15 cellular contexts compared by ENCODE assay signal in the genomic region with DNA sequence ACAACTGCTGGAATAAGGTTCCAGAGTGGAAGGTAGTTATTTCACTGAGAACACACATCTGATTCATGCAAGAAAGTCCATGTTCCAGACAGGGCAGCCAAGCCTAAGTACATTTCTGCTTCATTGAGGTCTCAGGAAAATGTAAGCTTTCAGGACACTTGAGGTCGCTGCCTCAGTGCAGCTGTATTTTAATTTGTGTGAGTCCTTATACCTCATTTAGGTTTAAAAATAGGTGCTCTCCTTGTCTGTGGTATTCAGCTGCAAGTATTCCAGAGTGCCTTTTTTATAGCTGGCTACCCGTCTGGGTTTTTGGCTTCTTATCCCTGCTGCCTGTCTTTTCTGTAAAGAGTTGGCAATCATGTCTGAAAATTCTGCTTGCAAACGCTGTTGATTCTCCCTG. TPM values are rescaled to one million over a fixed set of nuclear protein-coding genes. Genes with fewer than 3 reads are reported as not detected.
A peak's percentile ranks its signal among the peaks of the same experiment; 100 is the strongest.
DNase-seq lines count a peak whose midpoint lies in the region; TF ChIP-seq lines count a peak whose summit lies in the region.
"Had no signal": no experiment of that assay in that cellular context is flagged by ENCODE, and none has a peak within 500 bp of the region (broad histone marks: within the 10 kb centered on the region; RNA-seq: fewer than 3 reads in every experiment).

No MANE protein-coding gene starts in this region.

- H3K4me1 Mint-ChIP-seq in brain = no peaks in the 10 kb centered on the region

- peaks cover 9% of the 10 kb centered on the region for H3F3A ChIP-seq in DOHH2 (ENCODE audit: control insufficient read depth, insufficient read depth)

- H3K4me3 Mint-ChIP-seq in brain = peak overlapping the region in 1 of 5 experiments; percentile 51
- H3K4me3 Mint-ChIP-seq: HFFc6 had no signal

- H3K27ac Mint-ChIP-seq in brain = peak overlapping the region in 3 of 5 experiments; percentile 54 to 89 (median 87)
- H3K27ac Mint-ChIP-seq: HFFc6 had no signal

- intact Hi-C loops in posterior cingulate gyrus (cut with DNase I) = no loop called here

- peaks cover 12% of the 10 kb centered on the region; the same call in 1 of the 2 replicates for H3K9me3 ChIP-seq in DOHH2 (ENCODE audit: control insufficient read depth, insufficient read depth, low read length)
- peaks cover 6% of the 10 kb centered on the region for H3K9me3 ChIP-seq in MG63
- no peaks in the 10 kb centered on the region for H3K9me3 ChIP-seq in osteoblast (ENCODE audit: low read depth, low read length)
- H3K9me3 ChIP-seq: BE2C, testis had no signal

- no peaks in the 10 kb centered on the region for H3K36me3 Mint-ChIP-seq in brain

- H3K79me2 ChIP-seq in DOHH2 (ENCODE audit: control insufficient read depth, low read length) (no peaks in the 10 kb centered on the region), osteoblast (ENCODE audit: insufficient read depth, low read length) (no peaks in the 10 kb centered on the region)

- H3K27ac ChIP-seq in DOHH2 (ENCODE audit: low read depth, low read length) (peak overlapping the region; percentile 93), osteoblast (ENCODE audit: low read depth, low read length) (no peak overlapping the region)
- H3K27ac ChIP-seq: KMS-11, testis had no signal

- H3K27me3 ChIP-seq in DOHH2 (ENCODE audit: control insufficient read depth, low read length) = no peaks in the 10 kb centered on the region
- no peaks in the 10 kb centered on the region for H3K27me3 ChIP-seq in MG63
- H3K27me3 ChIP-seq in osteoblast (ENCODE audit: insufficient read depth, low read length) = no peaks in the 10 kb centered on the region
- H3K27me3 ChIP-seq: BE2C, testis had no signal

- H3K27me3 Mint-ChIP-seq in brain = no peaks in the 10 kb centered on the region

- H3K4me3 ChIP-seq in DOHH2 (ENCODE audit: low read length) (peak overlapping the region; percentile 67), MG63 (no peak overlapping the region), osteoblast (ENCODE audit: insufficient read depth, low read length) (no peak overlapping the region)
- H3K4me3 ChIP-seq: testis had no signal

- H3K4me1 ChIP-seq in DOHH2 (ENCODE audit: control insufficient read depth, low read length) (peaks cover 52% of the 10 kb centered on the region), osteoblast (ENCODE audit: insufficient read depth, low read length) (no peaks in the 10 kb centered on the region)
- H3K4me1 ChIP-seq: BE2C, testis had no signal

- no peak overlapping the region for H2AFZ ChIP-seq in osteoblast (ENCODE audit: low read length)

- peak overlapping the region; percentile 74 for H3K4me2 ChIP-seq in DOHH2 (ENCODE audit: low read length)
- H3K4me2 ChIP-seq in osteoblast (ENCODE audit: insufficient read depth, low read length) = no peak overlapping the region
- H3K4me2 ChIP-seq: KMS-11 had no signal

- peaks cover 15 to 31% (median 24%) of the 10 kb centered on the region in 5 experiments for H3K9me3 Mint-ChIP-seq in brain

- H3K36me3 ChIP-seq in DOHH2 (ENCODE audit: control insufficient read depth, low read length) (peaks cover 14% of the 10 kb centered on the region), MG63 (no peaks in the 10 kb centered on the region), osteoblast (ENCODE audit: insufficient read depth, low read length) (no peaks in the 10 kb centered on the region)
- H3K36me3 ChIP-seq: BE2C had no signal

- H4K20me1 ChIP-seq in DOHH2 (ENCODE audit: control insufficient read depth, insufficient read depth, low read depth, low read length) = no peaks in the 10 kb centered on the region
- no peaks in the 10 kb centered on the region for H4K20me1 ChIP-seq in osteoblast (ENCODE audit: insufficient read depth, low read length)

- H3K9me2 ChIP-seq in DOHH2 (replicated peaks; ENCODE audit: control insufficient read depth, low read length) = no peaks in the 10 kb centered on the region

- DNase-seq in NCI-H187 (lab: John Stamatoyannopoulos, UW) (peak; percentile 23 to 34), pons (ENCODE audit: low spot score) (peak; percentile 19), DMS 273 treated with DMSO at 0.1 percent for 48 hours (lab: John Stamatoyannopoulos, UW) (no peak), posterior cingulate gyrus (no peak), MG63 (no peak), osteoblast (ENCODE audit: insufficient read length, low spot score, missing footprints) (no peak)
- DNase-seq: activated CD4-positive, alpha-beta T cell treated with anti-CD3 and anti-CD28 coated beads for 1 hour; BE2C; GF-D8; HFFc6; NCI-H510A treated with DMSO at 0.1 percent for 48 hours; testis had no signal

- TF ChIP-seq CTCF in DOHH2 (IDR thresholded peaks at IDR 0.05; ENCODE audit: low read depth, low read length, poor library complexity, severe bottlenecking) = no peak
- no peak for TF ChIP-seq CTCF in brain (conservative IDR thresholded peaks at IDR 0.05)
- no peak for TF ChIP-seq CTCF in osteoblast (IDR thresholded peaks at IDR 0.05; ENCODE audit: extremely low read depth, low read depth, low read length)

RNA-seq across cellular contexts. Expression of a gene that starts 45.2 kb away (rescaled TPM):
- polyA plus RNA-seq in brain (ENCODE audit: insufficient read depth, low read depth, low replicate concordance) = 0.98 TPM
- 0.49 and 0.59 TPM in 2 replicates for total RNA-seq in MG63 (2014; rRNA removed; shearing (Covaris generic); ENCODE audit: low replicate concordance)
- 2.9 and 4.7 TPM in 2 replicates for total RNA-seq in osteoblast
- total RNA-seq: HFFc6 had no signal

Comparison
In these comparisons a context has a peak if more than half of its experiments do, and no peak if none do; other contexts are left out.
1. DNase-seq: peak in NCI-H187 (2 of 2) and pons (single experiment); none in DMS 273 treated with DMSO at 0.1 percent for 48 hours (single experiment), posterior cingulate gyrus (0 of 10), MG63 (single experiment) and osteoblast (single experiment).